In genomic region chr19:47765522-47766358, GRCh38 we compare ENCODE assay signal across 8 cellular contexts. TPM values are rescaled to one million over a fixed set of nuclear protein-coding genes. Genes with fewer than 3 reads are reported as not detected.
DNase-seq lines count a peak whose midpoint lies in the region; ATAC-seq and TF ChIP-seq lines count a peak whose summit lies in the region.

No MANE protein-coding gene starts in this region.

- no peak for ATAC-seq in HG03442 (IDR thresholded peaks at IDR 0.05; ENCODE audit: unreplicated experiment)
- ATAC-seq in GM19467 (IDR thresholded peaks at IDR 0.05; ENCODE audit: unreplicated experiment) = no peak

- H3K79me2 ChIP-seq in OCI-LY3 (ENCODE audit: low read length) (no peaks in the 10 kb centered on the region), hepatocyte (no peaks in the 10 kb centered on the region)

- H2AFZ ChIP-seq in OCI-LY3 (ENCODE audit: low read depth, low read length) (peak overlapping the region; percentile 39; the same call in 1 of the 2 replicates), hepatocyte (no peak overlapping the region)

- H3K4me3 ChIP-seq in BJ (ENCODE audit: low read depth, low read length) (no peak overlapping the region), H7 (ENCODE audit: insufficient read depth, low read depth, low read length) (no peak overlapping the region), OCI-LY3 (ENCODE audit: low read length) (no peak overlapping the region), hepatocyte (no peak overlapping the region)

- no peaks in the 10 kb centered on the region for H3K36me3 ChIP-seq in BJ (ENCODE audit: control insufficient read depth, insufficient read depth, low read length)
- no peaks in the 10 kb centered on the region for H3K36me3 ChIP-seq in H7 (replicated peaks; ENCODE audit: control insufficient read depth, insufficient read depth, low read length)
- H3K36me3 ChIP-seq in OCI-LY3 (replicated peaks; ENCODE audit: low read depth, low read length) = peaks cover under 1% of the 10 kb centered on the region
- H3K36me3 ChIP-seq in hepatocyte (replicated peaks; ENCODE audit: insufficient read depth, low read depth) = no peaks in the 10 kb centered on the region

- H3K9me3 ChIP-seq in OCI-LY3 (ENCODE audit: insufficient read depth, low read length) (no peaks in the 10 kb centered on the region), hepatocyte (ENCODE audit: low read depth) (no peaks in the 10 kb centered on the region)

- peaks cover 58% of the 10 kb centered on the region for H3K4me1 ChIP-seq in OCI-LY3 (ENCODE audit: low read length)
- no peaks in the 10 kb centered on the region for H3K4me1 ChIP-seq in hepatocyte (ENCODE audit: insufficient read depth)

- H3K9ac ChIP-seq in OCI-LY3 (ENCODE audit: low read length) = peak overlapping the region; percentile 23; the same call in 1 of the 2 replicates

- no peaks in the 10 kb centered on the region for H3K27me3 ChIP-seq in BJ (ENCODE audit: control insufficient read depth, insufficient read depth, low read length)
- no peaks in the 10 kb centered on the region for H3K27me3 ChIP-seq in H7 (ENCODE audit: control insufficient read depth, insufficient read depth, low read length)
- no peaks in the 10 kb centered on the region for H3K27me3 ChIP-seq in OCI-LY3 (ENCODE audit: low read depth, low read length)
- H3K27me3 ChIP-seq in hepatocyte = no peaks in the 10 kb centered on the region

- DNase-seq in BJ (ENCODE audit: low read depth) = no peak
- DNase-seq in H7 = peak; percentile 87
- peak; percentile 16 for DNase-seq in amniotic stem cell (lab: John Stamatoyannopoulos, UW)
- peak; percentile 78 for DNase-seq in hepatocyte (ENCODE audit: low spot score)
- DNase-seq in stimulated activated CD4-positive, alpha-beta T cell treated with anti-CD3 and anti-CD28 coated beads, Interleukin-2, amount 100 ng/mL, for 48 hours = peak; percentile 32 to 44

- TF ChIP-seq CTCF in BJ (IDR thresholded peaks at IDR 0.05; ENCODE audit: insufficient read depth, low read depth, low read length) (peak; percentile 80), OCI-LY3 (IDR thresholded peaks at IDR 0.05; ENCODE audit: low read depth, low read length) (peak; percentile 87), hepatocyte (IDR thresholded peaks at IDR 0.05; ENCODE audit: poor library complexity) (peak; percentile 65)

- POLR2A ChIA-PET in BJ (lab: Charles Lee) = no interaction called here

- WGBS in hepatocyte (ENCODE audit: low lambda C conversion rate, missing lambda C conversion rate) = 26% methylated on average over 16 of the region's 19 CpGs

- no peaks in the 10 kb centered on the region for H3K9me2 ChIP-seq in hepatocyte (replicated peaks; ENCODE audit: insufficient read depth)

- CTCF ChIA-PET in BJ (lab: Yijun Ruan, JAX) = interaction anchor here (0.7 to 3.4 kb wide), 18 partner anchors 8 to 270 kb away, joined by 3 to 21 read pairs (median 7); partner anchors contain the start of gene EHD2

- H4K20me1 ChIP-seq in OCI-LY3 (ENCODE audit: insufficient read depth, low read length) (no peaks in the 10 kb centered on the region), hepatocyte (ENCODE audit: insufficient read depth, poor library complexity, severe bottlenecking) (no peaks in the 10 kb centered on the region)

- H3K27ac ChIP-seq in OCI-LY3 (ENCODE audit: low read length) (peak overlapping the region; percentile 6; the same call in 1 of the 2 replicates), hepatocyte (no peak overlapping the region)

- H3K4me2 ChIP-seq in OCI-LY3 (ENCODE audit: low read length) (peak overlapping the region; percentile 29), hepatocyte (no peak overlapping the region)

RNA-seq across cellular contexts. Expression of gene SELENOW, which starts 12.8 kb away (rescaled TPM):
- polyA plus RNA-seq in BJ (2011; rRNA removed) = 256 and 293 TPM in 2 replicates
- 33.2 and 51.9 TPM in 2 replicates for polyA minus RNA-seq in BJ (2011; rRNA and poly(A)+ RNA removed)
- total RNA-seq in H7 (2014; rRNA removed; shearing (Covaris generic)) = 752 and 1,115 TPM in 2 replicates
- total RNA-seq in hepatocyte = 140 and 143 TPM in 2 replicates
- polyA plus RNA-seq in hepatocyte = 215 and 217 TPM in 2 replicates

RNA-seq across cellular contexts. Expression of gene NOP53, which starts 20.4 kb away (rescaled TPM):
- 119 and 135 TPM in 2 replicates for polyA plus RNA-seq in BJ (2011; rRNA removed)
- 33.8 and 63.6 TPM in 2 replicates for polyA minus RNA-seq in BJ (2011; rRNA and poly(A)+ RNA removed)
- total RNA-seq in H7 (2014; rRNA removed; shearing (Covaris generic)) = 155 and 167 TPM in 2 replicates
- total RNA-seq in hepatocyte = 93.3 and 139 TPM in 2 replicates
- polyA plus RNA-seq in hepatocyte = 91.5 and 96.7 TPM in 2 replicates

RNA-seq across cellular contexts. Expression of gene TPRX1, which starts 38.6 kb away (rescaled TPM):
- not detected in 2 replicates for polyA plus RNA-seq in BJ (2011; rRNA removed)
- not detected in 2 replicates for polyA minus RNA-seq in BJ (2011; rRNA and poly(A)+ RNA removed)
- not detected in 2 replicates for total RNA-seq in H7 (2014; rRNA removed; shearing (Covaris generic))
- total RNA-seq in hepatocyte = not detected in 2 replicates
- polyA plus RNA-seq in hepatocyte = not detected in 2 replicates

RNA-seq across cellular contexts. Expression of gene EHD2, which starts 52.5 kb away (rescaled TPM):
- polyA plus RNA-seq in BJ (2011; rRNA removed) (69.5 and 132 TPM in 2 replicates), hepatocyte (104 and 120 TPM in 2 replicates)
- 65.5 and 115 TPM in 2 replicates for polyA minus RNA-seq in BJ (2011; rRNA and poly(A)+ RNA removed)
- 6.2 and 7.5 TPM in 2 replicates for total RNA-seq in H7 (2014; rRNA removed; shearing (Covaris generic))
- total RNA-seq in hepatocyte = 17.8 and 20.8 TPM in 2 replicates

RNA-seq across cellular contexts. Expression of gene CRX, which starts 56.0 kb away (rescaled TPM):
- polyA plus RNA-seq in BJ (2011; rRNA removed) = not detected in 2 replicates
- not detected in 2 replicates for polyA minus RNA-seq in BJ (2011; rRNA and poly(A)+ RNA removed)
- 0.07 and 0.63 TPM in 2 replicates for total RNA-seq in H7 (2014; rRNA removed; shearing (Covaris generic))
- total RNA-seq in hepatocyte = not detected in 2 replicates
- 0.09 and 0.15 TPM in 2 replicates for polyA plus RNA-seq in hepatocyte
